18 cellular contexts compared by ENCODE assay signal in genomic region chr2:1516798-1517060, GRCh38.
DNase-seq lines count a peak whose midpoint lies in the region; ATAC-seq and TF ChIP-seq lines count a peak whose summit lies in the region.
"Had no signal": no experiment of that assay in that cellular context is flagged by ENCODE, and none has a peak within 500 bp of the region (broad histone marks: within the 10 kb centered on the region; RNA-seq: fewer than 3 reads in every experiment).

No MANE protein-coding gene starts in this region.

- H3K4me3 ChIP-seq in DND-41 (ENCODE audit: low read depth in 1 of 2, low read length in 2 of 2) (no peak overlapping the region), Loucy (ENCODE audit: low read length, poor library complexity, severe bottlenecking) (peak overlapping the region; percentile 64), iPS-15b (ENCODE audit: low read depth, low read length) (no peak overlapping the region), sigmoid colon (no peak overlapping the region), Peyer's patch (no peak overlapping the region)
- H3K4me3 ChIP-seq: A549, SJCRH30 had no signal

- no peaks in the 10 kb centered on the region for H3K27me3 Mint-ChIP-seq in activated T-cell treated with anti-CD3 and anti-CD28 coated beads, Interleukin-2, amount 50 U/mL, for 24 hours
- H3K27me3 Mint-ChIP-seq: CD8-positive, alpha-beta memory T cell had no signal

- intact Hi-C loops in sigmoid colon (cut with DNase I) = no loop called here

- H3K9ac ChIP-seq in DND-41 (ENCODE audit: low read depth, low read length) (no peak overlapping the region), Loucy (ENCODE audit: low read depth, low read length, poor library complexity, severe bottlenecking) (peak overlapping the region; percentile 69), iPS-15b (ENCODE audit: low read depth, low read length) (peak overlapping the region; percentile 32)

- no peak overlapping the region for H3K27ac Mint-ChIP-seq in activated T-cell treated with anti-CD3 and anti-CD28 coated beads, Interleukin-2, amount 50 U/mL, for 24 hours
- H3K27ac Mint-ChIP-seq: CD8-positive, alpha-beta memory T cell had no signal

- H4K20me1 ChIP-seq in DND-41 (ENCODE audit: insufficient read depth, low read length) (no peaks in the 10 kb centered on the region), Loucy (ENCODE audit: insufficient read depth, low read length, poor library complexity, severe bottlenecking) (no peaks in the 10 kb centered on the region)

- no peak for DNase-seq in DND-41
- peak; percentile 48 for DNase-seq in sigmoid colon
- no peak for DNase-seq in Peyer's patch
- no peak for DNase-seq in activated T-cell treated with anti-CD3 and anti-CD28 coated beads, Interleukin-2, amount 50 U/mL, for 24 hours
- DNase-seq: CD8-positive, alpha-beta memory T cell; MM.1S; NCI-H2029; NCI-H446; NCI-H524 treated with DMSO at 0.1 percent for 48 hours; NCI-H774; SJCRH30 had no signal

- no peaks in the 10 kb centered on the region for H3K36me3 Mint-ChIP-seq in activated T-cell treated with anti-CD3 and anti-CD28 coated beads, Interleukin-2, amount 50 U/mL, for 24 hours (ENCODE audit: low read depth)
- H3K36me3 Mint-ChIP-seq: CD8-positive, alpha-beta memory T cell had no signal

- H3K4me2 ChIP-seq in DND-41 (ENCODE audit: insufficient read depth, low read length) = no peak overlapping the region
- peak overlapping the region; percentile 69 for H3K4me2 ChIP-seq in Loucy (ENCODE audit: low read depth, low read length, poor library complexity, severe bottlenecking)
- H3K4me2 ChIP-seq: A549 had no signal

- H3K36me3 ChIP-seq in DND-41 (ENCODE audit: insufficient read depth, low read length) (no peaks in the 10 kb centered on the region), Loucy (ENCODE audit: insufficient read depth, low read length) (no peaks in the 10 kb centered on the region), iPS-15b (ENCODE audit: control insufficient read depth, insufficient read depth, low read length) (no peaks in the 10 kb centered on the region), sigmoid colon (no peaks in the 10 kb centered on the region), Peyer's patch (no peaks in the 10 kb centered on the region)
- H3K36me3 ChIP-seq: SJCRH30 had no signal

- H3K27me3 ChIP-seq in DND-41 (ENCODE audit: insufficient read depth, low read length, poor library complexity) (no peaks in the 10 kb centered on the region), Loucy (ENCODE audit: insufficient read depth, low read length, poor library complexity, severe bottlenecking) (no peaks in the 10 kb centered on the region), iPS-15b (ENCODE audit: control insufficient read depth, insufficient read depth, low read length) (no peaks in the 10 kb centered on the region), sigmoid colon (peaks cover 0 to 3% (median 0%) of the 10 kb centered on the region in 3 donors), Peyer's patch (no peaks in the 10 kb centered on the region)

- H3K4me1 ChIP-seq in DND-41 (ENCODE audit: insufficient read depth, low read length) (peaks cover 52% of the 10 kb centered on the region), Loucy (ENCODE audit: insufficient read depth, low read length, poor library complexity, severe bottlenecking) (peaks cover 61% of the 10 kb centered on the region), iPS-15b (ENCODE audit: control insufficient read depth, insufficient read depth, low read length) (no peaks in the 10 kb centered on the region), sigmoid colon (no peaks in the 10 kb centered on the region), Peyer's patch (no peaks in the 10 kb centered on the region)
- H3K4me1 ChIP-seq: A549, SJCRH30 had no signal

- H3K79me2 ChIP-seq in DND-41 (ENCODE audit: insufficient read depth, low read length) = no peaks in the 10 kb centered on the region
- H3K79me2 ChIP-seq in Loucy (ENCODE audit: insufficient read depth, low read length) = no peaks in the 10 kb centered on the region; the same call in none of the 2 replicates

- no peak for TF ChIP-seq POLR2A in sigmoid colon (IDR thresholded peaks at IDR 0.05)
- TF ChIP-seq POLR2A in Peyer's patch (IDR thresholded peaks at IDR 0.05) = no peak

- TF ChIP-seq EP300 in sigmoid colon (IDR thresholded peaks at IDR 0.05) = no peak

- no peak overlapping the region for H3K4me3 Mint-ChIP-seq in activated T-cell treated with anti-CD3 and anti-CD28 coated beads, Interleukin-2, amount 50 U/mL, for 24 hours
- H3K4me3 Mint-ChIP-seq: CD8-positive, alpha-beta memory T cell had no signal

- no peak for ATAC-seq in DND-41 (ENCODE audit: insufficient read depth, low read depth)
- no peak for ATAC-seq in HG02870 (IDR thresholded peaks at IDR 0.05; ENCODE audit: unreplicated experiment)
- ATAC-seq: A549, Right ventricle myocardium inferior, SK-N-SH treated with all-trans-retinoic acid at 6 μM for 48 hours had no signal

- peaks cover 24% of the 10 kb centered on the region for H3K4me1 Mint-ChIP-seq in activated T-cell treated with anti-CD3 and anti-CD28 coated beads, Interleukin-2, amount 50 U/mL, for 24 hours (ENCODE audit: low read depth)

- H2AFZ ChIP-seq in DND-41 (ENCODE audit: low read depth, low read length) (no peak overlapping the region), Loucy (ENCODE audit: low read length) (no peak overlapping the region)

- 92 to 95% methylated on average over 7 of the region's 7 CpGs for WGBS in sigmoid colon, 2 donors

- H3K9me3 ChIP-seq in DND-41 (ENCODE audit: insufficient read depth, low read length, severe bottlenecking) (no peaks in the 10 kb centered on the region), Loucy (ENCODE audit: insufficient read depth, low read depth, low read length) (no peaks in the 10 kb centered on the region), iPS-15b (ENCODE audit: control insufficient read depth, insufficient read depth, low read length) (no peaks in the 10 kb centered on the region), sigmoid colon (no peaks in the 10 kb centered on the region), Peyer's patch (no peaks in the 10 kb centered on the region)
- H3K9me3 ChIP-seq: A549, SJCRH30 had no signal

- H3K9me3 Mint-ChIP-seq in activated T-cell treated with anti-CD3 and anti-CD28 coated beads, Interleukin-2, amount 50 U/mL, for 24 hours = no peaks in the 10 kb centered on the region
- H3K9me3 Mint-ChIP-seq: CD8-positive, alpha-beta memory T cell had no signal

- H3K27ac ChIP-seq in DND-41 (ENCODE audit: low read length) (peak overlapping the region; percentile 80), sigmoid colon (no peak overlapping the region), Peyer's patch (no peak overlapping the region)
- H3K27ac ChIP-seq: A549, C4-2B, SJCRH30 had no signal

- peaks cover 24% of the 10 kb centered on the region for H3F3A ChIP-seq in Loucy (ENCODE audit: low read depth)

- TF ChIP-seq CTCF in DND-41 (IDR thresholded peaks at IDR 0.05; ENCODE audit: borderline replicate concordance, extremely low read depth, low read length, poor library complexity, severe bottlenecking) (no peak), Loucy (conservative IDR thresholded peaks at IDR 0.05; ENCODE audit: low read length) (no peak), sigmoid colon (IDR thresholded peaks at IDR 0.05) (no peak), Peyer's patch (IDR thresholded peaks at IDR 0.05) (no peak)

- no peaks in the 10 kb centered on the region for H3K9me2 ChIP-seq in Loucy (replicated peaks; ENCODE audit: low read depth, low read length)
